14 cellular contexts compared by ENCODE assay signal in the genomic region with DNA sequence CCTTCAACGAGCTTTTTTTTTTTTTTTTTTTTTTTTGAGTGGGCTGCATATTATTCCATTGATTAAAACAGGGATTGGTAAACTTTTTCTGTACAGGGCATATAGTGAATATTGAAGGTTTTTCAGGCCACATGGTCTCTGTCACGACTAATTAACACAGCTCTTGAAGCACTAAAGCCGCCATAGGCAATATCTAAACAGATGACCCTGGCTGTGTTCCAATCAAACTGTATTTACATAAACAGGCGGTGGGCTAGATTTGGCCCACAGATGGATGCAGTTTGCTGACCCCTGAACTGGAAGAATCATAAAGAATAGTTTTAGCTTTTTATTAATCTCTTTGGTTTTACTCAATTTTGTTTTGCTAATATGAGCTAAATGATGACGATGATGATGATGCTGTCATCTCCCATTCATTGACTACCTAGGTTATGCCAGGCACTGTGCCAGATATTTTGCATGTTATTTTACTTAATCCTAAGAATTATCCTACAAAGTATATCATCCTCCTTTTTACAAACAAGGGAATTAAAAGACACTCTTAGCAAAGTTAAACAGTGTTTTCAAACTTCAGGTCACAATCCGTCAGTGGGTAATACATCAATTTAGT. TPM values are rescaled to one million over a fixed set of nuclear protein-coding genes. Genes with fewer than 3 reads are reported as not detected.
DNase-seq lines count a peak whose midpoint lies in the region; ATAC-seq and TF ChIP-seq lines count a peak whose summit lies in the region.
"Had no signal": no experiment of that assay in that cellular context is flagged by ENCODE, and none has a peak within 500 bp of the region (broad histone marks: within the 10 kb centered on the region; RNA-seq: fewer than 3 reads in every experiment).

No MANE protein-coding gene starts in this region.

- no peak for TF ChIP-seq CTCF in fibroblast of mammary gland (conservative IDR thresholded peaks at IDR 0.05; ENCODE audit: control insufficient read depth, insufficient read depth, low read depth, low read length)

- H3K9me3 ChIP-seq in skeletal muscle tissue (ENCODE audit: control insufficient read depth in 3 of 3, low read length in 3 of 3) = no peaks in the 10 kb centered on the region
- H3K9me3 ChIP-seq: body of pancreas had no signal

- H3K27me3 ChIP-seq in skeletal muscle tissue (ENCODE audit: control insufficient read depth in 3 of 3, insufficient read depth in 3 of 3, low read length in 3 of 3) = no peaks in the 10 kb centered on the region
- H3K27me3 ChIP-seq: body of pancreas had no signal

- H3K4me1 ChIP-seq in skeletal muscle tissue (ENCODE audit: control insufficient read depth in 3 of 3, insufficient read depth in 3 of 3, low read length in 3 of 3) = peaks cover 84 to 95% (median 93%) of the 10 kb centered on the region in 3 donors

- peaks cover 53 to 54% (median 54%) of the 10 kb centered on the region in 3 donors for H3K36me3 ChIP-seq in skeletal muscle tissue (ENCODE audit: control insufficient read depth in 3 of 3, insufficient read depth in 3 of 3, low read length in 3 of 3)

- H3K27ac ChIP-seq in skeletal muscle tissue (ENCODE audit: low read depth, low read length) = peak overlapping the region; percentile 78
- H3K27ac ChIP-seq: body of pancreas had no signal

- DNase-seq in HCEC 1CT = peak; percentile 25
- peak; percentile 29 to 62 for DNase-seq in NCI-H526 (lab: John Stamatoyannopoulos, UW)
- peak; percentile 74 for DNase-seq in fibroblast of mammary gland (ENCODE audit: low read depth)
- DNase-seq in NCI-H2227 treated with DMSO at 0.1 percent for 48 hours (lab: John Stamatoyannopoulos, UW) = no peak
- no peak for DNase-seq in COLO829 (ENCODE audit: low spot score)
- DNase-seq: activated CD8-positive, alpha-beta memory T cell treated with anti-CD3 and anti-CD28 coated beads, Interleukin-2, amount 50 U/mL, for 4 hours; DND-41; Kasumi-1; naive thymus-derived CD8-positive, alpha-beta T cell; SHP77; substantia nigra had no signal

- no peak for ATAC-seq in HG02798 (IDR thresholded peaks at IDR 0.05; ENCODE audit: poor library complexity, unreplicated experiment)
- ATAC-seq: naive thymus-derived CD8-positive, alpha-beta T cell had no signal

- H3K4me3 ChIP-seq in fibroblast of mammary gland (ENCODE audit: control insufficient read depth, low read depth, low read length) (no peak overlapping the region), skeletal muscle tissue (ENCODE audit: low read length in 3 of 3) (no peak overlapping the region)
- H3K4me3 ChIP-seq: body of pancreas had no signal

- H3K9ac ChIP-seq in skeletal muscle tissue (ENCODE audit: low read depth in 1 of 3, low read length in 3 of 3) = no peak overlapping the region

RNA-seq across cellular contexts. Expression of a gene that starts 54.2 kb away (rescaled TPM):
- total RNA-seq in skeletal muscle tissue = 35.0 TPM
- total RNA-seq: naive thymus-derived CD8-positive, alpha-beta T cell had no signal

Comparison
In these comparisons a context has a peak if more than half of its experiments do, and no peak if none do; other contexts are left out.
1. DNase-seq: peak in HCEC 1CT (single experiment), NCI-H526 (2 of 2) and fibroblast of mammary gland (single experiment); none in NCI-H2227 treated with DMSO at 0.1 percent for 48 hours (single experiment) and COLO829 (single experiment).